ENCODE assay signal across 1 cellular context in genomic region chr12:132604108-132605054, GRCh38.
TF ChIP-seq lines count a peak whose summit lies in the region.

No MANE protein-coding gene starts in this region.

TF ChIP-seq in SK-N-SH treated with all-trans-retinoic acid at 6 μM for 48 hours, 23 proteins besides CTCF, POLR2A, EP300 and RAD21 (continued from another document):
- TF ChIP-seq ARNTL (CRISPR knock-in tag; IDR thresholded peaks at IDR 0.05; ENCODE audit: borderline replicate concordance, low read depth) (no peak), ZC3H10 (CRISPR knock-in tag; IDR thresholded peaks at IDR 0.05) (no peak)
